Comparison of ENCODE assay signal across 7 cellular contexts in the genomic region with DNA sequence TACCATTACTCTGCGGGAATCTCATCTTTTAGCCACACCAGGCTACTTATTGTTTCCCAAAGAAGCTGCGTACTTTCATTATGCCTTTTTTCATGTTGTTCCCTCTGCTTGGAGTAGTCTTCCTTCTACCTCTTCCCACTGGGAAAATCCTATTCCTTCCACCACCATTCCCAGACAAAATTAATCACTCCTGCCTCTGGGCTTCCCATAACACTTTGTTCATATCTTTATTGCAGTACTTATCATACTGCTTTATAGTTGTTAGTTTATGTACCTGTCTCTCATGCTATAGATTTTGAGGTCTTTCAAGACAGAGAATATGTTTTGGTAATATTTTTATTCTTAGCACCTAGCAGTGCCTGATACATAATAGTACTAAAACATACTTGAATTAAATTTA.
"Had no signal": no experiment of that assay in that cellular context is flagged by ENCODE, and none has a peak within 500 bp of the region (broad histone marks: within the 10 kb centered on the region; RNA-seq: fewer than 3 reads in every experiment).

No MANE protein-coding gene starts in this region.

- H3K27ac ChIP-seq: HL-60 had no signal

- ATAC-seq: GM23338, HepG2 had no signal

- DNase-seq: H9, HCEC 1CT, KBM-7 had no signal

- H3K4me2 ChIP-seq: GM23338 had no signal

- H2AFZ ChIP-seq: GM23338 had no signal

- H3K36me3 Mint-ChIP-seq: IgD-negative memory B cell had no signal

- H3K4me1 Mint-ChIP-seq: GM23338, IgD-negative memory B cell had no signal

- H3K27ac Mint-ChIP-seq: GM23338, H9, IgD-negative memory B cell had no signal

- H3K4me3 ChIP-seq: GM23338 had no signal

- H3K9me3 Mint-ChIP-seq: GM23338, H9, IgD-negative memory B cell had no signal

- H3K4me3 Mint-ChIP-seq: GM23338, H9, IgD-negative memory B cell had no signal
